8 cellular contexts compared by ENCODE assay signal in genomic region chr9:6566409-6567139, GRCh38.
DNase-seq lines count a peak whose midpoint lies in the region; ATAC-seq and TF ChIP-seq lines count a peak whose summit lies in the region.

No MANE protein-coding gene starts in this region.

- no peaks in the 10 kb centered on the region for H3K27me3 ChIP-seq in Karpas-422 (ENCODE audit: low read length)

- H3K27ac ChIP-seq in Karpas-422 (ENCODE audit: low read length), result no peak overlapping the region

- no peaks in the 10 kb centered on the region for H3K36me3 Mint-ChIP-seq in activated naive CD4-positive, alpha-beta T cell treated with anti-CD3 and anti-CD28 coated beads, Interleukin-2, amount 50 U/mL, for 72 hours
- no peaks in the 10 kb centered on the region for H3K36me3 Mint-ChIP-seq in nephron progenitor cell (ENCODE audit: low read depth)

- H3K4me2 ChIP-seq in Karpas-422 (ENCODE audit: low read depth, low read length, poor library complexity, severe bottlenecking), result no peak overlapping the region

- H3K9me2 ChIP-seq in Karpas-422 (replicated peaks; ENCODE audit: insufficient read depth, low read length), result no peaks in the 10 kb centered on the region

- H3K27me3 Mint-ChIP-seq in nephron progenitor cell (ENCODE audit: low read depth, poor library complexity), result no peaks in the 10 kb centered on the region

- TF ChIP-seq CTCF in GM12865 (IDR thresholded peaks at IDR 0.05; ENCODE audit: insufficient read depth, low read depth, low read length, missing control alignments), result no peak
- no peak for TF ChIP-seq CTCF in nephron progenitor cell (IDR thresholded peaks at IDR 0.05)

- H3K27ac Mint-ChIP-seq in activated naive CD4-positive, alpha-beta T cell treated with anti-CD3 and anti-CD28 coated beads, Interleukin-2, amount 50 U/mL, for 72 hours, result peak overlapping the region; percentile 36 to 94
- H3K27ac Mint-ChIP-seq in nephron progenitor cell, result peak overlapping the region; percentile 48

- DNase-seq in GM12865 (ENCODE audit: low read depth) (peak; percentile 47), Karpas-422 (peak; percentile 17), nephron progenitor cell (no peak), NCI-H2029 (lab: John Stamatoyannopoulos, UW) (no peak), NCI-H1092 (lab: John Stamatoyannopoulos, UW) (no peak), superior temporal gyrus (ENCODE audit: extremely low spot score) (no peak), DMS79 (lab: John Stamatoyannopoulos, UW) (no peak)
- DNase-seq in activated naive CD4-positive, alpha-beta T cell treated with anti-CD3 and anti-CD28 coated beads, Interleukin-2, amount 50 U/mL, for 72 hours (ENCODE audit: low spot score in 2 of 2), result peak; percentile 27 to 63

- ATAC-seq in activated naive CD4-positive, alpha-beta T cell treated with anti-CD3 and anti-CD28 coated beads, Interleukin-2, amount 50 U/mL, for 72 hours, result peak; percentile 88 to 91

- peaks cover 25% of the 10 kb centered on the region for H3K4me1 Mint-ChIP-seq in nephron progenitor cell

- no peak overlapping the region for H3K9ac ChIP-seq in Karpas-422 (ENCODE audit: low read length)

- H3K9me3 ChIP-seq in Karpas-422 (ENCODE audit: low read length), result no peaks in the 10 kb centered on the region

- H3K4me3 ChIP-seq in GM12865 (ENCODE audit: low read depth, low read length), result no peak overlapping the region
- H3K4me3 ChIP-seq in Karpas-422 (ENCODE audit: low read length), result no peak overlapping the region

- no peak overlapping the region for H2AFZ ChIP-seq in Karpas-422 (ENCODE audit: low read length)

- no peaks in the 10 kb centered on the region for H3K79me2 ChIP-seq in Karpas-422 (ENCODE audit: low read length)

- H4K20me1 ChIP-seq in Karpas-422 (ENCODE audit: insufficient read depth, low read depth, low read length), result no peaks in the 10 kb centered on the region

- no peak overlapping the region for H3K4me3 Mint-ChIP-seq in nephron progenitor cell

- H3K36me3 ChIP-seq in Karpas-422 (ENCODE audit: insufficient read depth, low read length), result no peaks in the 10 kb centered on the region

- 0 out of 2 replicates have a peak, but pooled peaks cover 2% of the 10 kb centered on the region for H3K4me1 ChIP-seq in Karpas-422 (ENCODE audit: low read length)

- no peaks in the 10 kb centered on the region for H3K9me3 Mint-ChIP-seq in activated naive CD4-positive, alpha-beta T cell treated with anti-CD3 and anti-CD28 coated beads, Interleukin-2, amount 50 U/mL, for 72 hours
- H3K9me3 Mint-ChIP-seq in nephron progenitor cell, result no peaks in the 10 kb centered on the region

Comparison
In these comparisons a context has a peak if more than half of its experiments do, and no peak if none do; other contexts are left out.
1. DNase-seq: peak in GM12865 (single experiment), Karpas-422 (single experiment) and activated naive CD4-positive, alpha-beta T cell treated with anti-CD3 and anti-CD28 coated beads, Interleukin-2, amount 50 U/mL, for 72 hours (2 of 2); none in nephron progenitor cell (single experiment), NCI-H2029 (single experiment), NCI-H1092 (single experiment), superior temporal gyrus (single experiment) and DMS79 (single experiment).